Comparison of ENCODE assay signal across 20 cellular contexts in the genomic region with DNA sequence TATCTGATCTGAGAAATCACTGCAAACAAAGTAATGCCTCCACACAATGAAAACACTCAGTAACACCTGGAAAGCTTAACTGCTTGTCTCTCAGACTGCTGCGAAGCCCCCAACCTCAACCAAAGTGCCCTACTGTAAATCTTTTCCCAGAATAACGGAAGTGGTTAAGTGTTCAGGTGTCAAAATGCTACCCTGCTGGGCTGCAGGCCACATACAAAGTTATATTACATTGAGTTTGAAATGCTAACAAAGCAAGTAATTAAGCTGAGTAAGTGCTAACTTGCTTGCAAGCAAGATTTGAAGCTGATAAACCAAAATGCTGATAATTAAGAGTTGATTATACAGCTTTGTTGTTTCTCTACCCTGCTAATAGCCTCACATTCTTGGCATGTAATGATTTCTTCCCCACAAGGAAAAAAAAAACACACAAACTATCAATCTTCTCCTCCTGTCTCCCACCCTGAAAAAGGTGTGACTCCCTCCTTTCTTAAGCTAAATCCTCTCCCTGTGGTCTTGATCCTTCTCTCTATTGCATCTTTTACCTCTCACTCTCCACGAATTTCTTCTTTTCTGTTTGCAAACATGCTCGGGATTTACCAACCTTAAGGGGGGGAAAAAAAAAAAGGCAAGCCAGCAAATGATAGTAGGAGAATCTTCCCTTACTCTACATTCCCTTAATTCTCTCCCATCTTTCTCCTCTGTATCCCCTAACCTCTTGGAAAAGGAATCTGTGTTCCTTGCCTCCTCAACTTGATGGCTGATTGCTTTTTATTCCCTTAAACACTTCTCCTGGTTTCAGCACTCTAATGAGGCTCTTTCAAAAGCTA.
DNase-seq lines count a peak whose midpoint lies in the region; ATAC-seq and TF ChIP-seq lines count a peak whose summit lies in the region.
"Had no signal": no experiment of that assay in that cellular context is flagged by ENCODE, and none has a peak within 500 bp of the region (broad histone marks: within the 10 kb centered on the region; RNA-seq: fewer than 3 reads in every experiment).

No MANE protein-coding gene starts in this region.

- H3K27me3 ChIP-seq in HUES64 (ENCODE audit: insufficient read depth, low read length) (no peaks in the 10 kb centered on the region), neural progenitor cell (no peaks in the 10 kb centered on the region), sigmoid colon (no peaks in the 10 kb centered on the region)
- H3K27me3 ChIP-seq: MG63, upper lobe of left lung had no signal

- H4K20me1 ChIP-seq in OCI-LY7 (ENCODE audit: insufficient read depth, low read length) = no peaks in the 10 kb centered on the region
- H4K20me1 ChIP-seq in neural progenitor cell (ENCODE audit: low read depth) = no peaks in the 10 kb centered on the region

- no peak for TF ChIP-seq POLR2A in sigmoid colon (IDR thresholded peaks at IDR 0.05)

- no TSS peak for BruUV-seq in OCI-LY7 (replicated peaks; lab: Mats Ljungman, UMichigan)

- intact Hi-C loops in OCI-LY7 (cut with micrococcal nuclease; ENCODE audit: unreplicated experiment) (no loop called here), sigmoid colon (cut with DNase I) (no loop called here)

- H2AFZ ChIP-seq in OCI-LY7 (ENCODE audit: low read length) (no peak overlapping the region), neural progenitor cell (replicated peaks) (no peak overlapping the region)

- H3K9ac ChIP-seq in HUES64 (ENCODE audit: low read depth, low read length) (no peak overlapping the region), neural progenitor cell (no peak overlapping the region)

- H3K79me2 ChIP-seq in OCI-LY7 (ENCODE audit: insufficient read depth, low read depth, low read length) (no peaks in the 10 kb centered on the region), neural progenitor cell (ENCODE audit: low read depth) (no peaks in the 10 kb centered on the region)

- H3K27ac Mint-ChIP-seq in activated naive CD8-positive, alpha-beta T cell treated with anti-CD3 and anti-CD28 coated beads, Interleukin-2, amount 10 ng/mL, durations not matched to agents 7 days and 5 days = no peak overlapping the region
- H3K27ac Mint-ChIP-seq in activated naive CD8-positive, alpha-beta T cell treated with anti-CD3 and anti-CD28 coated beads, Interleukin-2, amount 50 U/mL, for 24 hours = no peak overlapping the region
- no peak overlapping the region for H3K27ac Mint-ChIP-seq in neural progenitor cell
- H3K27ac Mint-ChIP-seq in stimulated activated effector memory CD8-positive, alpha-beta T cell treated with anti-CD3 and anti-CD28 coated beads, Interleukin-12 subunit alpha, Interleukin-12 subunit beta, amount 100 ng/mL, for 72 hours = no peak overlapping the region
- H3K27ac Mint-ChIP-seq: activated naive CD8-positive, alpha-beta T cell; T-helper 1 cell treated with Interleukin-12 subunit alpha and Interleukin-12 subunit beta and Interleukin-4 antibody, amounts not matched to agents 30 μg/mL and 1 μg/mL, for 36 hours had no signal

- 13% methylated on average over 4 of the region's 4 CpGs for WGBS in HUES64
- 51 to 73% methylated on average over 4 of the region's 4 CpGs for WGBS in sigmoid colon, 2 donors

- peaks cover 51% of the 10 kb centered on the region for H3F3A ChIP-seq in neural progenitor cell (ENCODE audit: low read depth)

- no peak overlapping the region for H3K4me3 ChIP-seq in HUES64 (ENCODE audit: low read length)
- H3K4me3 ChIP-seq in OCI-LY7 (ENCODE audit: low read depth, low read length, poor library complexity, severe bottlenecking) = no peak overlapping the region
- no peak overlapping the region for H3K4me3 ChIP-seq in neural progenitor cell
- no peak overlapping the region for H3K4me3 ChIP-seq in sigmoid colon
- H3K4me3 ChIP-seq: MG63, skin epidermis, upper lobe of left lung had no signal

- no peaks in the 10 kb centered on the region for H3K9me3 Mint-ChIP-seq in activated naive CD8-positive, alpha-beta T cell treated with anti-CD3 and anti-CD28 coated beads, Interleukin-2, amount 10 ng/mL, durations not matched to agents 7 days and 5 days
- H3K9me3 Mint-ChIP-seq in activated naive CD8-positive, alpha-beta T cell treated with anti-CD3 and anti-CD28 coated beads, Interleukin-2, amount 50 U/mL, for 24 hours = no peaks in the 10 kb centered on the region
- H3K9me3 Mint-ChIP-seq in neural progenitor cell = no peaks in the 10 kb centered on the region
- H3K9me3 Mint-ChIP-seq in stimulated activated effector memory CD8-positive, alpha-beta T cell treated with anti-CD3 and anti-CD28 coated beads, Interleukin-12 subunit alpha, Interleukin-12 subunit beta, amount 100 ng/mL, for 72 hours = no peaks in the 10 kb centered on the region
- H3K9me3 Mint-ChIP-seq: T-helper 1 cell treated with Interleukin-12 subunit alpha and Interleukin-12 subunit beta and Interleukin-4 antibody, amounts not matched to agents 30 μg/mL and 1 μg/mL, for 36 hours had no signal

- CTCF ChIA-PET in OCI-LY7 (lab: Charles Lee; ENCODE audit: unreplicated experiment) = no interaction called here

- POLR2A ChIA-PET in activated naive CD8-positive, alpha-beta T cell treated with anti-CD3 and anti-CD28 coated beads, Interleukin-2, amount 10 ng/mL, durations not matched to agents 7 days and 5 days (lab: Charles Lee) = no interaction called here
- POLR2A ChIA-PET in OCI-LY7 (lab: Charles Lee) = interaction anchor here (0.6 to 1.4 kb wide), 7 partner anchors 21 to 1096 kb away, joined by 3 to 7 read pairs (median 3); no protein-coding TSS in a partner anchor

- H3K4me1 ChIP-seq in HUES64 (ENCODE audit: insufficient read depth, low read length) = peaks cover 43% of the 10 kb centered on the region
- H3K4me1 ChIP-seq in OCI-LY7 (ENCODE audit: insufficient read depth, low read length, poor library complexity, severe bottlenecking) = peaks cover 7% of the 10 kb centered on the region
- peaks cover 57% of the 10 kb centered on the region for H3K4me1 ChIP-seq in neural progenitor cell
- no peaks in the 10 kb centered on the region for H3K4me1 ChIP-seq in sigmoid colon
- H3K4me1 ChIP-seq: upper lobe of left lung had no signal

- peak overlapping the region; percentile 0 for H3K4me3 Mint-ChIP-seq in activated naive CD8-positive, alpha-beta T cell treated with anti-CD3 and anti-CD28 coated beads, Interleukin-2, amount 10 ng/mL, durations not matched to agents 7 days and 5 days
- H3K4me3 Mint-ChIP-seq in activated naive CD8-positive, alpha-beta T cell treated with anti-CD3 and anti-CD28 coated beads, Interleukin-2, amount 50 U/mL, for 24 hours = no peak overlapping the region
- H3K4me3 Mint-ChIP-seq in neural progenitor cell = no peak overlapping the region
- H3K4me3 Mint-ChIP-seq in stimulated activated effector memory CD8-positive, alpha-beta T cell treated with anti-CD3 and anti-CD28 coated beads, Interleukin-12 subunit alpha, Interleukin-12 subunit beta, amount 100 ng/mL, for 72 hours = no peak overlapping the region
- H3K4me3 Mint-ChIP-seq: activated naive CD8-positive, alpha-beta T cell; T-helper 1 cell treated with Interleukin-12 subunit alpha and Interleukin-12 subunit beta and Interleukin-4 antibody, amounts not matched to agents 30 μg/mL and 1 μg/mL, for 36 hours had no signal

- H3K27ac ChIP-seq in HUES64 (ENCODE audit: low read depth, low read length) (peak overlapping the region; percentile 29), OCI-LY7 (ENCODE audit: low read depth, low read length, poor library complexity, severe bottlenecking) (no peak overlapping the region), neural progenitor cell (peak overlapping the region; percentile 71), sigmoid colon (no peak overlapping the region)
- H3K27ac ChIP-seq: C4-2B, neutrophil, skin epidermis, upper lobe of left lung had no signal

- H3K4me2 ChIP-seq in OCI-LY7 (ENCODE audit: low read length) (no peak overlapping the region), neural progenitor cell (peak overlapping the region; percentile 33)

- H3K9me3 ChIP-seq in HUES64 (ENCODE audit: insufficient read depth, low read depth, low read length) (no peaks in the 10 kb centered on the region), OCI-LY7 (ENCODE audit: low read length) (no peaks in the 10 kb centered on the region), neural progenitor cell (ENCODE audit: low read depth) (no peaks in the 10 kb centered on the region), sigmoid colon (no peaks in the 10 kb centered on the region)
- H3K9me3 ChIP-seq: MG63, neutrophil, upper lobe of left lung had no signal

- TF ChIP-seq EP300 in sigmoid colon (IDR thresholded peaks at IDR 0.05) = no peak

- H3K36me3 ChIP-seq in HUES64 (ENCODE audit: insufficient read depth, low read length) = no peaks in the 10 kb centered on the region
- no peaks in the 10 kb centered on the region for H3K36me3 ChIP-seq in OCI-LY7 (ENCODE audit: insufficient read depth, low read length)
- H3K36me3 ChIP-seq in neural progenitor cell = no peaks in the 10 kb centered on the region
- H3K36me3 ChIP-seq in sigmoid colon = no peaks in the 10 kb centered on the region
- H3K36me3 ChIP-seq: MG63, neutrophil, upper lobe of left lung had no signal

- no peaks in the 10 kb centered on the region for H3K27me3 Mint-ChIP-seq in activated naive CD8-positive, alpha-beta T cell treated with anti-CD3 and anti-CD28 coated beads, Interleukin-2, amount 10 ng/mL, durations not matched to agents 7 days and 5 days
- H3K27me3 Mint-ChIP-seq in activated naive CD8-positive, alpha-beta T cell treated with anti-CD3 and anti-CD28 coated beads, Interleukin-2, amount 50 U/mL, for 24 hours = no peaks in the 10 kb centered on the region
- no peaks in the 10 kb centered on the region for H3K27me3 Mint-ChIP-seq in neural progenitor cell (ENCODE audit: insufficient read depth, low read depth)
- H3K27me3 Mint-ChIP-seq: activated naive CD8-positive, alpha-beta T cell had no signal

- no peak for TF ChIP-seq CTCF in OCI-LY7 (conservative IDR thresholded peaks at IDR 0.05; ENCODE audit: low read length)
- TF ChIP-seq CTCF in neural progenitor cell (IDR thresholded peaks at IDR 0.05) = no peak
- TF ChIP-seq CTCF in sigmoid colon (IDR thresholded peaks at IDR 0.05) = no peak

- peaks cover 8% of the 10 kb centered on the region for H3K4me1 Mint-ChIP-seq in activated naive CD8-positive, alpha-beta T cell treated with anti-CD3 and anti-CD28 coated beads, Interleukin-2, amount 10 ng/mL, durations not matched to agents 7 days and 5 days
- H3K4me1 Mint-ChIP-seq in activated naive CD8-positive, alpha-beta T cell treated with anti-CD3 and anti-CD28 coated beads, Interleukin-2, amount 50 U/mL, for 24 hours = peaks cover 7% of the 10 kb centered on the region
- peaks cover under 1% of the 10 kb centered on the region for H3K4me1 Mint-ChIP-seq in neural progenitor cell
- H3K4me1 Mint-ChIP-seq in stimulated activated effector memory CD8-positive, alpha-beta T cell treated with anti-CD3 and anti-CD28 coated beads, Interleukin-12 subunit alpha, Interleukin-12 subunit beta, amount 100 ng/mL, for 72 hours = peaks cover 7% of the 10 kb centered on the region

- no peak for DNase-seq in activated naive CD8-positive, alpha-beta T cell treated with anti-CD3 and anti-CD28 coated beads, Interleukin-2, amount 10 ng/mL, durations not matched to agents 7 days and 5 days
- DNase-seq in activated naive CD8-positive, alpha-beta T cell treated with anti-CD3 and anti-CD28 coated beads, Interleukin-2, amount 50 U/mL, for 24 hours = no peak
- peak; percentile 27 for DNase-seq in OCI-LY7 (ENCODE audit: low spot score)
- no peak for DNase-seq in neural progenitor cell (ENCODE audit: low spot score)
- no peak for DNase-seq in activated effector memory CD4-positive, alpha-beta T cell treated with Interleukin-2 at 50 U/mL for 16 hours
- no peak for DNase-seq in stimulated activated effector memory CD8-positive, alpha-beta T cell treated with anti-CD3 and anti-CD28 coated beads, Interleukin-12 subunit alpha, Interleukin-12 subunit beta, amount 100 ng/mL, for 72 hours (ENCODE audit: low spot score in 2 of 2)
- no peak for DNase-seq in sigmoid colon
- DNase-seq: activated CD4-positive, alpha-beta T cell treated with anti-CD3 and anti-CD28 coated beads for 48 hours; central memory CD4-positive, alpha-beta T cell; dermis blood vessel endothelial cell; MG63; NCI-H187; upper lobe of left lung had no signal

- ATAC-seq in activated naive CD8-positive, alpha-beta T cell treated with anti-CD3 and anti-CD28 coated beads, Interleukin-2, amount 10 ng/mL, durations not matched to agents 7 days and 5 days (ENCODE audit: low read depth) = peak; percentile 75
- no peak for ATAC-seq in activated naive CD8-positive, alpha-beta T cell treated with anti-CD3 and anti-CD28 coated beads, Interleukin-2, amount 50 U/mL, for 24 hours
- no peak for ATAC-seq in stimulated activated effector memory CD8-positive, alpha-beta T cell treated with anti-CD3 and anti-CD28 coated beads, Interleukin-12 subunit alpha, Interleukin-12 subunit beta, amount 100 ng/mL, for 72 hours
- ATAC-seq: HCT116 had no signal

- H3K36me3 Mint-ChIP-seq in activated naive CD8-positive, alpha-beta T cell treated with anti-CD3 and anti-CD28 coated beads, Interleukin-2, amount 10 ng/mL, durations not matched to agents 7 days and 5 days = no peaks in the 10 kb centered on the region
- peaks cover 1% of the 10 kb centered on the region for H3K36me3 Mint-ChIP-seq in activated naive CD8-positive, alpha-beta T cell treated with anti-CD3 and anti-CD28 coated beads, Interleukin-2, amount 50 U/mL, for 24 hours (ENCODE audit: low read depth)
- no peaks in the 10 kb centered on the region for H3K36me3 Mint-ChIP-seq in neural progenitor cell
- H3K36me3 Mint-ChIP-seq in stimulated activated effector memory CD8-positive, alpha-beta T cell treated with anti-CD3 and anti-CD28 coated beads, Interleukin-12 subunit alpha, Interleukin-12 subunit beta, amount 100 ng/mL, for 72 hours = no peaks in the 10 kb centered on the region

- no peaks in the 10 kb centered on the region for H3K9me2 ChIP-seq in OCI-LY7 (ENCODE audit: insufficient read depth, low read length)

Comparison
In these comparisons a context has a peak if more than half of its experiments do, and no peak if none do; other contexts are left out.
1. H3K27ac ChIP-seq: peak in HUES64 (single experiment) and neural progenitor cell (single experiment); none in OCI-LY7 (single experiment) and sigmoid colon (0 of 4).